In the genomic region with DNA sequence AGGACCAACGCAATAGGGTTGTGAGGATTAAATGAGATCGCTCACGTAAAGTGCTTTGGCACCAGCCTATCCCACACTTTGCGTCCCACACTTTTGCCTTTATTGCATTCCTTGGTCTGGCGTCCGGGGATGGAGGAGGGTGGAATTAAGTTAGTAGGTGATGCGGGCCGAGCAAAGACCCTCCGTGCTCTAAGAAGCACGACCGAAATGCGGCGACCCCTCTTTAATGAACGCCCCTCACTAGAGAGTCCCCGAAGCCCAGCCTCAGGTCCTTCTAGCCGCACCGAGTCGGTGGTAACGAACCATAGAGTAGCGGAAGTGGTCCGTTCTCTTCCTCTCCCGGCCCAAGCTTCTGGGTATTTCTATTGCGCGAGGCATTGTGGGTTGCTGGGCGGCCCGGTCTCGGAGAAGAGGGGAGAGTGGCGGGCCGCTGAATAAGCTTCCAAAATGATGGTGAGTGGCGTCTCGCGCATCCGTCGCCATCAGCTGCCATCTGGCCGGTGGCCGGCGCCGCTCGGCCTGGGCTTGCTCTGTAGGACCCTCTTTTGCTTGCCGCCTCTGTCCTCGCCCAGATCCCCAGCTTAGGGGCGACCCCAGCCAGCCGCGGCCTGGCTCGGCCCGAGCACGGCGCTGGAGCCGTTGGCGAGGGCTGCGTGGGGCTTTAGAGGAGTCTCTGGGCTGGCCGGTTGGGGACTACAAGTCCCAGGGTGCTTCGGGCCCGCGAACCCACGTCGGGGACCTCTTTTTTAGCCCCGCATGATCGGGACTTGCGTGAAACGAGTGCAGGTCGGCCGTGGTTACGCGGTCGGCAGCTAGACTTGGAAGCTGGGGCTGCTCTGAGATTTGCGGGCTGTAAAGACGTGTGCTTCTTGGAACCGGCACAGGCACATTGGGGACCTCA, we compare ENCODE assay signal across 1 cellular context.
TF ChIP-seq lines count a peak whose summit lies in the region.

A gene (plus strand): TSS at position 377 of the 901 bp plus-strand sequence. CDS start 71 bp downstream, at position 448.

TF ChIP-seq in GM23338, 12 proteins besides CTCF, POLR2A, EP300 and RAD21:
- TF ChIP-seq NANOG (IDR thresholded peaks at IDR 0.05; ENCODE audit: borderline replicate concordance): no peak
- TF ChIP-seq, protein P1, sequence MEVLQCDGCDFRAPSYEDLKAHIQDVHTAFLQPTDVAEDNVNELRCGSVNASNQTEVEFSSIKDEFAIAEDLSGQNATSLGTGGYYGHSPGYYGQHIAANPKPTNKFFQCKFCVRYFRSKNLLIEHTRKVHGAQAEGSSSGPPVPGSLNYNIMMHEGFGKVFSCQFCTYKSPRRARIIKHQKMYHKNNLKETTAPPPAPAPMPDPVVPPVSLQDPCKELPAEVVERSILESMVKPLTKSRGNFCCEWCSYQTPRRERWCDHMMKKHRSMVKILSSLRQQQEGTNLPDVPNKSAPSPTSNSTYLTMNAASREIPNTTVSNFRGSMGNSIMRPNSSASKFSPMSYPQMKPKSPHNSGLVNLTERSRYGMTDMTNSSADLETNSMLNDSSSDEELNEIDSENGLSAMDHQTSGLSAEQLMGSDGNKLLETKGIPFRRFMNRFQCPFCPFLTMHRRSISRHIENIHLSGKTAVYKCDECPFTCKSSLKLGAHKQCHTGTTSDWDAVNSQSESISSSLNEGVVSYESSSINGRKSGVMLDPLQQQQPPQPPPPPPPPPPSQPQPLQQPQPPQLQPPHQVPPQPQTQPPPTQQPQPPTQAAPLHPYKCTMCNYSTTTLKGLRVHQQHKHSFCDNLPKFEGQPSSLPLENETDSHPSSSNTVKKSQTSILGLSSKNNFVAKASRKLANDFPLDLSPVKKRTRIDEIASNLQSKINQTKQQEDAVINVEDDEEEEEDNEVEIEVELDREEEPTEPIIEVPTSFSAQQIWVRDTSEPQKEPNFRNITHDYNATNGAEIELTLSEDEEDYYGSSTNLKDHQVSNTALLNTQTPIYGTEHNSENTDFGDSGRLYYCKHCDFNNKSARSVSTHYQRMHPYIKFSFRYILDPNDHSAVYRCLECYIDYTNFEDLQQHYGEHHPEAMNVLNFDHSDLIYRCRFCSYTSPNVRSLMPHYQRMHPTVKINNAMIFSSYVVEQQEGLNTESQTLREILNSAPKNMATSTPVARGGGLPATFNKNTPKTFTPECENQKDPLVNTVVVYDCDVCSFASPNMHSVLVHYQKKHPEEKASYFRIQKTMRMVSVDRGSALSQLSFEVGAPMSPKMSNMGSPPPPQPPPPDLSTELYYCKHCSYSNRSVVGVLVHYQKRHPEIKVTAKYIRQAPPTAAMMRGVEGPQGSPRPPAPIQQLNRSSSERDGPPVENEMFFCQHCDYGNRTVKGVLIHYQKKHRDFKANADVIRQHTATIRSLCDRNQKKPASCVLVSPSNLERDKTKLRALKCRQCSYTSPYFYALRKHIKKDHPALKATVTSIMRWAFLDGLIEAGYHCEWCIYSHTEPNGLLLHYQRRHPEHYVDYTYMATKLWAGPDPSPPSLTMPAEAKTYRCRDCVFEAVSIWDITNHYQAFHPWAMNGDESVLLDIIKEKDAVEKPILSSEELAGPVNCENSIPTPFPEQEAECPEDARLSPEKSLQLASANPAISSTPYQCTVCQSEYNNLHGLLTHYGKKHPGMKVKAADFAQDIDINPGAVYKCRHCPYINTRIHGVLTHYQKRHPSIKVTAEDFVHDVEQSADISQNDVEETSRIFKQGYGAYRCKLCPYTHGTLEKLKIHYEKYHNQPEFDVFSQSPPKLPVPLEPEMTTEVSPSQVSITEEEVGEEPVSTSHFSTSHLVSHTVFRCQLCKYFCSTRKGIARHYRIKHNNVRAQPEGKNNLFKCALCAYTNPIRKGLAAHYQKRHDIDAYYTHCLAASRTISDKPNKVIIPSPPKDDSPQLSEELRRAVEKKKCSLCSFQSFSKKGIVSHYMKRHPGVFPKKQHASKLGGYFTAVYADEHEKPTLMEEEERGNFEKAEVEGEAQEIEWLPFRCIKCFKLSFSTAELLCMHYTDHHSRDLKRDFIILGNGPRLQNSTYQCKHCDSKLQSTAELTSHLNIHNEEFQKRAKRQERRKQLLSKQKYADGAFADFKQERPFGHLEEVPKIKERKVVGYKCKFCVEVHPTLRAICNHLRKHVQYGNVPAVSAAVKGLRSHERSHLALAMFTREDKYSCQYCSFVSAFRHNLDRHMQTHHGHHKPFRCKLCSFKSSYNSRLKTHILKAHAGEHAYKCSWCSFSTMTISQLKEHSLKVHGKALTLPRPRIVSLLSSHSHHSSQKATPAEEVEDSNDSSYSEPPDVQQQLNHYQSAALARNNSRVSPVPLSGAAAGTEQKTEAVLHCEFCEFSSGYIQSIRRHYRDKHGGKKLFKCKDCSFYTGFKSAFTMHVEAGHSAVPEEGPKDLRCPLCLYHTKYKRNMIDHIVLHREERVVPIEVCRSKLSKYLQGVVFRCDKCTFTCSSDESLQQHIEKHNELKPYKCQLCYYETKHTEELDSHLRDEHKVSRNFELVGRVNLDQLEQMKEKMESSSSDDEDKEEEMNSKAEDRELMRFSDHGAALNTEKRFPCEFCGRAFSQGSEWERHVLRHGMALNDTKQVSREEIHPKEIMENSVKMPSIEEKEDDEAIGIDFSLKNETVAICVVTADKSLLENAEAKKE (CRISPR knock-in tag; IDR thresholded peaks at IDR 0.05): no peak
- TF ChIP-seq ZNF114 (CRISPR knock-in tag; IDR thresholded peaks at IDR 0.05): no peak
- TF ChIP-seq ZNF331 (CRISPR knock-in tag; IDR thresholded peaks at IDR 0.05; ENCODE audit: low read depth): no peak
- peak; percentile 56; the same call in 1 of the 2 replicates for TF ChIP-seq CREB1 (CRISPR knock-in tag; IDR thresholded peaks at IDR 0.05; ENCODE audit: low read depth)
- TF ChIP-seq, protein P2, sequence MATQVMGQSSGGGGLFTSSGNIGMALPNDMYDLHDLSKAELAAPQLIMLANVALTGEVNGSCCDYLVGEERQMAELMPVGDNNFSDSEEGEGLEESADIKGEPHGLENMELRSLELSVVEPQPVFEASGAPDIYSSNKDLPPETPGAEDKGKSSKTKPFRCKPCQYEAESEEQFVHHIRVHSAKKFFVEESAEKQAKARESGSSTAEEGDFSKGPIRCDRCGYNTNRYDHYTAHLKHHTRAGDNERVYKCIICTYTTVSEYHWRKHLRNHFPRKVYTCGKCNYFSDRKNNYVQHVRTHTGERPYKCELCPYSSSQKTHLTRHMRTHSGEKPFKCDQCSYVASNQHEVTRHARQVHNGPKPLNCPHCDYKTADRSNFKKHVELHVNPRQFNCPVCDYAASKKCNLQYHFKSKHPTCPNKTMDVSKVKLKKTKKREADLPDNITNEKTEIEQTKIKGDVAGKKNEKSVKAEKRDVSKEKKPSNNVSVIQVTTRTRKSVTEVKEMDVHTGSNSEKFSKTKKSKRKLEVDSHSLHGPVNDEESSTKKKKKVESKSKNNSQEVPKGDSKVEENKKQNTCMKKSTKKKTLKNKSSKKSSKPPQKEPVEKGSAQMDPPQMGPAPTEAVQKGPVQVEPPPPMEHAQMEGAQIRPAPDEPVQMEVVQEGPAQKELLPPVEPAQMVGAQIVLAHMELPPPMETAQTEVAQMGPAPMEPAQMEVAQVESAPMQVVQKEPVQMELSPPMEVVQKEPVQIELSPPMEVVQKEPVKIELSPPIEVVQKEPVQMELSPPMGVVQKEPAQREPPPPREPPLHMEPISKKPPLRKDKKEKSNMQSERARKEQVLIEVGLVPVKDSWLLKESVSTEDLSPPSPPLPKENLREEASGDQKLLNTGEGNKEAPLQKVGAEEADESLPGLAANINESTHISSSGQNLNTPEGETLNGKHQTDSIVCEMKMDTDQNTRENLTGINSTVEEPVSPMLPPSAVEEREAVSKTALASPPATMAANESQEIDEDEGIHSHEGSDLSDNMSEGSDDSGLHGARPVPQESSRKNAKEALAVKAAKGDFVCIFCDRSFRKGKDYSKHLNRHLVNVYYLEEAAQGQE (IDR thresholded peaks at IDR 0.05; ENCODE audit: unreplicated experiment): no peak
- TF ChIP-seq STAT1 (IDR thresholded peaks at IDR 0.05; ENCODE audit: unreplicated experiment): no peak
- no peak for TF ChIP-seq EZH2 (IDR thresholded peaks at IDR 0.05; ENCODE audit: low read depth, unreplicated experiment)
- TF ChIP-seq EZH2phosphoT487 (IDR thresholded peaks at IDR 0.05; ENCODE audit: unreplicated experiment): no peak
- TF ChIP-seq, protein P3, sequence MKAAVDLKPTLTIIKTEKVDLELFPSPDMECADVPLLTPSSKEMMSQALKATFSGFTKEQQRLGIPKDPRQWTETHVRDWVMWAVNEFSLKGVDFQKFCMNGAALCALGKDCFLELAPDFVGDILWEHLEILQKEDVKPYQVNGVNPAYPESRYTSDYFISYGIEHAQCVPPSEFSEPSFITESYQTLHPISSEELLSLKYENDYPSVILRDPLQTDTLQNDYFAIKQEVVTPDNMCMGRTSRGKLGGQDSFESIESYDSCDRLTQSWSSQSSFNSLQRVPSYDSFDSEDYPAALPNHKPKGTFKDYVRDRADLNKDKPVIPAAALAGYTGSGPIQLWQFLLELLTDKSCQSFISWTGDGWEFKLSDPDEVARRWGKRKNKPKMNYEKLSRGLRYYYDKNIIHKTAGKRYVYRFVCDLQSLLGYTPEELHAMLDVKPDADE (IDR thresholded peaks at IDR 0.05): peak; percentile 89
- TF ChIP-seq POLR2AphosphoS5 (IDR thresholded peaks at IDR 0.05; ENCODE audit: low read depth): peak; percentile 96
- no peak for TF ChIP-seq JUNB (IDR thresholded peaks at IDR 0.05; ENCODE audit: unreplicated experiment)
